8 cellular contexts compared by ENCODE assay signal in the genomic region with DNA sequence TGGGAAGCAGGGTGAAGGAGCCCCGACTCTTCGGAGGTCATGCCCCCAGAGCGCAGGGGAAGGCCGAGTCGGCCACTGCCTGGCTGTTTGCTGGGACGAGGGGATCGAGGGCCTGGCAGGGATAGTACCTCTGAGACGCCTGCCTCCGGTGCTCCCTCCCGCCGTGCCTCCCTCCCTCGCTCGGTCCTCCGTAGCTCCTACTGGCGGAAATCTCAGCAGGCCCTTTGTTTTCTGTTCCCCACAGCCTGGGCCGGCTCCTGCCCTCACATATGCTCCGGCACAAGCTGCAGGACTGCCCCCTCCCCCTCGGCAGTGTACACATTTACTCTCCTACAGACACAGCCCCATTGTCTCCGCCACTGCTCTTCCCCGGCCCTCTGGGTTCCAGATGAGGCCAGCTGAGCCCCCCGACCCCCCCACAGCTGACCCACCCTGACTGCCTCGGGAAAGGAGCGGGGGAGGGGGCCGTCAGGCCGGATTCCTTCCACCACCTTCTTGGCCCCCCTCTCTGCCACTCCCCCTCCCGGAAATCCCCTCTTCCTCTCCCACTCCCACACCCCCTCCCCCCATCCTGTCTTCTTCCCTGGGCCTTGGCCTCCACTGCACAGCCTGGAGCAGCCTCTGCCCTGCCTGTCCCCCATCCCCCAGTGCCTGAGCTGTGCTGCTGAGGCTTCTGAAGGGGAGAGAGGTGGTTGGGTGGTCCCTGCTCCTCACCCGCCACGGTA. TPM values are rescaled to one million over a fixed set of nuclear protein-coding genes. Genes with fewer than 3 reads are reported as not detected.
DNase-seq lines count a peak whose midpoint lies in the region; ATAC-seq and TF ChIP-seq lines count a peak whose summit lies in the region.

No MANE protein-coding gene starts in this region.

- DNase-seq in AG09309 (ENCODE audit: low read depth) (no peak), GM23338 (ENCODE audit: low spot score) (peak; percentile 75), PC-9 (no peak), chondrocyte (ENCODE audit: low spot score) (peak; percentile 94), kidney epithelial cell (ENCODE audit: low read depth) (no peak), NCI-H446 treated with DMSO at 0.1 percent for 48 hours (lab: John Stamatoyannopoulos, UW) (no peak), OCI-M2 (lab: John Stamatoyannopoulos, UW; ENCODE audit: unreplicated experiment) (no peak)
- DNase-seq in stimulated activated CD4-positive, alpha-beta T cell treated with anti-CD3 and anti-CD28 coated beads, Interleukin-1b, Interleukin-23, amount 100 ng/mL, for 48 hours = peak; percentile 40

- no peaks in the 10 kb centered on the region for H3K27me3 ChIP-seq in GM23338 (ENCODE audit: insufficient read depth)
- no peaks in the 10 kb centered on the region for H3K27me3 ChIP-seq in PC-9 (ENCODE audit: insufficient read depth, low read depth)
- no peaks in the 10 kb centered on the region for H3K27me3 ChIP-seq in kidney epithelial cell (ENCODE audit: control insufficient read depth, insufficient read depth, low read length)

- no TSS peak for BruUV-seq in PC-9 (replicated peaks; lab: Mats Ljungman, UMichigan)

- H3K9me3 Mint-ChIP-seq in GM23338 (no peaks in the 10 kb centered on the region), chondrocyte (ENCODE audit: low read depth) (no peaks in the 10 kb centered on the region)

- peak overlapping the region; percentile 91 for H3K4me3 Mint-ChIP-seq in GM23338
- H3K4me3 Mint-ChIP-seq in chondrocyte (ENCODE audit: unreplicated experiment) = peak overlapping the region; percentile 89

- H3K36me3 Mint-ChIP-seq in GM23338 (ENCODE audit: low read depth) (peaks cover 57% of the 10 kb centered on the region), chondrocyte (ENCODE audit: low read depth) (peaks cover 8% of the 10 kb centered on the region)

- peaks cover 32% of the 10 kb centered on the region for H3K79me2 ChIP-seq in GM23338 (replicated peaks; ENCODE audit: insufficient read depth)
- H3K79me2 ChIP-seq in PC-9 (ENCODE audit: low read depth) = peaks cover 55% of the 10 kb centered on the region

- CTCF ChIA-PET in PC-9 (lab: Charles Lee) = interaction anchor here (2.7 kb wide), 1 partner anchor 18 kb away, joined by 47 read pairs; a partner anchor contains a TSS

- POLR2A ChIA-PET in PC-9 (lab: Charles Lee; ENCODE audit: unreplicated experiment) = interaction anchor here (0.8 to 1.2 kb wide), 2 partner anchors 16 to 17 kb away, joined by 4 to 5 read pairs; a partner anchor contains a TSS

- H3K4me1 Mint-ChIP-seq in GM23338 (peaks cover 43% of the 10 kb centered on the region), chondrocyte (ENCODE audit: low read depth) (peaks cover 33% of the 10 kb centered on the region)

- peak overlapping the region; percentile 96 for H3K4me2 ChIP-seq in GM23338
- H3K4me2 ChIP-seq in PC-9 = peak overlapping the region; percentile 90

- TF ChIP-seq CTCF in AG09309 (IDR thresholded peaks at IDR 0.05; ENCODE audit: control insufficient read depth, insufficient read depth, low read depth, low read length, missing control alignments) (no peak), GM23338 (conservative IDR thresholded peaks at IDR 0.05; ENCODE audit: low read depth in 2 of 2) (no peak), PC-9 (conservative IDR thresholded peaks at IDR 0.05) (no peak), chondrocyte (IDR thresholded peaks at IDR 0.05) (no peak), kidney epithelial cell (IDR thresholded peaks at IDR 0.05; ENCODE audit: insufficient read depth, low read length, poor library complexity, severe bottlenecking) (no peak)

- H3K27me3 Mint-ChIP-seq in GM23338 (ENCODE audit: insufficient read depth, low read depth, poor library complexity) = peaks cover 43% of the 10 kb centered on the region
- H3K27me3 Mint-ChIP-seq in chondrocyte (ENCODE audit: low read depth) = no peaks in the 10 kb centered on the region

- H3K27ac Mint-ChIP-seq in GM23338 (peak overlapping the region; percentile 98), chondrocyte (ENCODE audit: unreplicated experiment) (peak overlapping the region; percentile 94)

- H4K20me1 ChIP-seq in GM23338 (replicated peaks; ENCODE audit: insufficient read depth) = peaks cover 8% of the 10 kb centered on the region; the same call in 1 of the 2 replicates
- H4K20me1 ChIP-seq in PC-9 (ENCODE audit: insufficient read depth) = peaks cover 29% of the 10 kb centered on the region

- H3F3A ChIP-seq in GM23338 (replicated peaks; ENCODE audit: low read depth) (peaks cover 47% of the 10 kb centered on the region), PC-9 (ENCODE audit: insufficient read depth, low read depth) (peaks cover 77% of the 10 kb centered on the region)

- ATAC-seq in GM23338 = peak; percentile 12

- H3K9me2 ChIP-seq in GM23338 (ENCODE audit: insufficient read depth) (no peaks in the 10 kb centered on the region), PC-9 (ENCODE audit: insufficient read depth) (no peaks in the 10 kb centered on the region)

- intact Hi-C loops in PC-9 (cut with micrococcal nuclease; ENCODE audit: unreplicated experiment) = loop anchor here (5.0 kb wide), 1 partner anchor 207 kb away; a partner anchor contains a TSS

- H3K4me3 ChIP-seq in AG09309 (ENCODE audit: control insufficient read depth, low read depth, low read length) (peak overlapping the region; percentile 83), GM23338 (peak overlapping the region; percentile 93), PC-9 (peak overlapping the region; percentile 97), kidney epithelial cell (ENCODE audit: low read depth, low read length) (peak overlapping the region; percentile 59)

- H3K36me3 ChIP-seq in GM23338 (ENCODE audit: insufficient read depth) (peaks cover 16% of the 10 kb centered on the region; the same call in 1 of the 2 replicates), PC-9 (ENCODE audit: low read depth) (peaks cover 21% of the 10 kb centered on the region), kidney epithelial cell (ENCODE audit: control insufficient read depth, insufficient read depth, low read length) (peaks cover 6% of the 10 kb centered on the region)

- H3K27ac ChIP-seq in GM23338 (ENCODE audit: low read depth) (peak overlapping the region; percentile 99), PC-9 (peak overlapping the region; percentile 96)

- H3K9me3 ChIP-seq in PC-9 (ENCODE audit: insufficient read depth, low read depth) = no peaks in the 10 kb centered on the region

- H2AFZ ChIP-seq in GM23338 (no peak overlapping the region), PC-9 (no peak overlapping the region)

- H3K4me1 ChIP-seq in GM23338 (ENCODE audit: insufficient read depth) (peaks cover 32% of the 10 kb centered on the region), PC-9 (replicated peaks; ENCODE audit: insufficient read depth) (peaks cover 56% of the 10 kb centered on the region)

TF ChIP-seq in GM23338, 12 proteins besides CTCF, POLR2A, EP300 and RAD21:
- TF ChIP-seq NANOG (IDR thresholded peaks at IDR 0.05; ENCODE audit: borderline replicate concordance) = no peak
- TF ChIP-seq, protein P1, sequence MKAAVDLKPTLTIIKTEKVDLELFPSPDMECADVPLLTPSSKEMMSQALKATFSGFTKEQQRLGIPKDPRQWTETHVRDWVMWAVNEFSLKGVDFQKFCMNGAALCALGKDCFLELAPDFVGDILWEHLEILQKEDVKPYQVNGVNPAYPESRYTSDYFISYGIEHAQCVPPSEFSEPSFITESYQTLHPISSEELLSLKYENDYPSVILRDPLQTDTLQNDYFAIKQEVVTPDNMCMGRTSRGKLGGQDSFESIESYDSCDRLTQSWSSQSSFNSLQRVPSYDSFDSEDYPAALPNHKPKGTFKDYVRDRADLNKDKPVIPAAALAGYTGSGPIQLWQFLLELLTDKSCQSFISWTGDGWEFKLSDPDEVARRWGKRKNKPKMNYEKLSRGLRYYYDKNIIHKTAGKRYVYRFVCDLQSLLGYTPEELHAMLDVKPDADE (IDR thresholded peaks at IDR 0.05) = 0 out of 2 replicates have a peak, but pooled peaks have one; percentile 34

RNA-seq across cellular contexts. Expression of a gene that starts 1.4 kb away (rescaled TPM):
- 117 and 152 TPM in 2 replicates for total RNA-seq in GM23338 (2014; rRNA removed; shearing (Covaris generic))
- 59.0 and 63.5 TPM in 2 replicates for polyA plus RNA-seq in GM23338 (2016; fragmentation: Nextera tagmentation; extraction: Ambion mirVana)
- 159 and 169 TPM in 2 replicates for total RNA-seq in PC-9 (2021)
- total RNA-seq in chondrocyte = 68.0 to 76.3 TPM (median 73.3 TPM) in 3 replicates
- 163 and 174 TPM in 2 replicates for total RNA-seq in kidney epithelial cell

RNA-seq across cellular contexts. Expression of a gene that starts 16.6 kb away (rescaled TPM):
- total RNA-seq in GM23338 (2014; rRNA removed; shearing (Covaris generic)) = 13.2 and 14.9 TPM in 2 replicates
- 8.9 and 10.0 TPM in 2 replicates for polyA plus RNA-seq in GM23338 (2016; fragmentation: Nextera tagmentation; extraction: Ambion mirVana)
- 11.5 and 12.1 TPM in 2 replicates for total RNA-seq in PC-9 (2021)
- total RNA-seq in chondrocyte = 5.3 to 6.1 TPM (median 5.5 TPM) in 3 replicates
- 4.3 TPM in 2 replicates for total RNA-seq in kidney epithelial cell

RNA-seq across cellular contexts. Expression of a gene that starts 19.2 kb away (rescaled TPM):
- total RNA-seq in GM23338 (2014; rRNA removed; shearing (Covaris generic)) = 16.9 and 26.5 TPM in 2 replicates
- polyA plus RNA-seq in GM23338 (2016; fragmentation: Nextera tagmentation; extraction: Ambion mirVana) = 47.0 and 47.7 TPM in 2 replicates
- 14.7 and 19.4 TPM in 2 replicates for total RNA-seq in PC-9 (2021)
- total RNA-seq in chondrocyte = 12.4 to 12.9 TPM (median 12.6 TPM) in 3 replicates
- total RNA-seq in kidney epithelial cell = 4.7 and 5.1 TPM in 2 replicates

RNA-seq across cellular contexts. Expression of a gene that starts 25.4 kb away (rescaled TPM):
- total RNA-seq in GM23338 (2014; rRNA removed; shearing (Covaris generic)) = 592 and 656 TPM in 2 replicates
- 1,994 and 2,198 TPM in 2 replicates for polyA plus RNA-seq in GM23338 (2016; fragmentation: Nextera tagmentation; extraction: Ambion mirVana)
- total RNA-seq in PC-9 (2021) (1,474 and 1,510 TPM in 2 replicates), chondrocyte (853 to 1,026 TPM (median 884 TPM) in 3 replicates), kidney epithelial cell (604 and 716 TPM in 2 replicates)

RNA-seq across cellular contexts. Expression of a gene that starts 27.5 kb away (rescaled TPM):
- 381 and 394 TPM in 2 replicates for total RNA-seq in GM23338 (2014; rRNA removed; shearing (Covaris generic))
- 174 and 184 TPM in 2 replicates for polyA plus RNA-seq in GM23338 (2016; fragmentation: Nextera tagmentation; extraction: Ambion mirVana)
- total RNA-seq in PC-9 (2021) = 161 and 174 TPM in 2 replicates
- total RNA-seq in chondrocyte = 128 to 132 TPM (median 131 TPM) in 3 replicates
- total RNA-seq in kidney epithelial cell = 283 and 314 TPM in 2 replicates

Comparison
In these comparisons a context has a peak if more than half of its experiments do, and no peak if none do; other contexts are left out.
1. DNase-seq: peak in GM23338 (single experiment), chondrocyte (single experiment) and stimulated activated CD4-positive, alpha-beta T cell treated with anti-CD3 and anti-CD28 coated beads, Interleukin-1b, Interleukin-23, amount 100 ng/mL, for 48 hours (single experiment); none in AG09309 (single experiment), PC-9 (0 of 2), kidney epithelial cell (single experiment), NCI-H446 treated with DMSO at 0.1 percent for 48 hours (single experiment) and OCI-M2 (single experiment).
2. Peak in every context shown above with its lines, with median percentiles within 50 percentile points of each other: H3K4me3 ChIP-seq.